20 cellular contexts compared by ENCODE assay signal in genomic region chr3:109559389-109559788, GRCh38.
DNase-seq lines count a peak whose midpoint lies in the region; ATAC-seq and TF ChIP-seq lines count a peak whose summit lies in the region.
"Had no signal": no experiment of that assay in that cellular context is flagged by ENCODE, and none has a peak within 500 bp of the region (broad histone marks: within the 10 kb centered on the region; RNA-seq: fewer than 3 reads in every experiment).

No MANE protein-coding gene starts in this region.

- ATAC-seq in HG03432 (IDR thresholded peaks at IDR 0.05; ENCODE audit: unreplicated experiment) = no peak

- no peaks in the 10 kb centered on the region for H3K36me3 ChIP-seq in osteoblast (ENCODE audit: insufficient read depth, low read length)
- H3K36me3 ChIP-seq: HAP-1, Peyer's patch had no signal

- H4K20me1 ChIP-seq in osteoblast (ENCODE audit: insufficient read depth, low read length) = no peaks in the 10 kb centered on the region

- H3K4me2 ChIP-seq in osteoblast (ENCODE audit: insufficient read depth, low read length) = no peak overlapping the region
- H3K4me2 ChIP-seq: KMS-11 had no signal

- H3K79me2 ChIP-seq in osteoblast (ENCODE audit: insufficient read depth, low read length) = no peaks in the 10 kb centered on the region

- H3K9me3 ChIP-seq in osteoblast (ENCODE audit: low read depth, low read length) = peaks cover 3% of the 10 kb centered on the region
- H3K9me3 ChIP-seq: Caco-2, HAP-1, Peyer's patch had no signal

- no peaks in the 10 kb centered on the region for H3K4me1 ChIP-seq in osteoblast (ENCODE audit: insufficient read depth, low read length)
- H3K4me1 ChIP-seq: Caco-2, Peyer's patch had no signal

- in situ Hi-C loops in Caki2 (cut with HindIII; ENCODE audit: low pct_unique_long_range_greater_than_20kb, low sequenced_read_pairs) = no loop called here

- H3K4me3 ChIP-seq in osteoblast (ENCODE audit: insufficient read depth, low read length) = no peak overlapping the region
- H3K4me3 ChIP-seq: HAP-1, Peyer's patch, SK-N-MC had no signal

- TF ChIP-seq CTCF in osteoblast (IDR thresholded peaks at IDR 0.05; ENCODE audit: extremely low read depth, low read depth, low read length) = no peak

- DNase-seq in Caki2 (ENCODE audit: low read depth) (peak; percentile 7), HT1080 (ENCODE audit: low read depth) (peak; percentile 62), caudate nucleus (lab: John Stamatoyannopoulos, UW) (no peak), midbrain (lab: John Stamatoyannopoulos, UW) (peak; percentile 2), osteoblast (ENCODE audit: insufficient read length, low spot score, missing footprints) (no peak), activated gamma-delta T cell treated with Interleukin-2 at 50 U/mL for 16 hours (no peak)
- no peak for DNase-seq in stimulated activated CD4-positive, alpha-beta T cell treated with anti-CD3 and anti-CD28 coated beads, Interleukin-4, amount 100 ng/mL, for 4 hours
- DNase-seq: Caco-2, DMS79, NCI-H1092, NCI-H146, NCI-H2081 treated with DMSO at 0.1 percent for 48 hours, NCI-H510A treated with DMSO at 0.1 percent for 48 hours, NCI-H82, Peyer's patch, Right ventricle myocardium superior had no signal

- H3K27ac ChIP-seq in caudate nucleus (ENCODE audit: low read depth, low read length) (peak overlapping the region; percentile 24), osteoblast (ENCODE audit: low read depth, low read length) (no peak overlapping the region)
- H3K27ac ChIP-seq: KMS-11, Peyer's patch, SK-N-MC had no signal

- H2AFZ ChIP-seq in osteoblast (ENCODE audit: low read length) = no peak overlapping the region

- no peaks in the 10 kb centered on the region for H3K27me3 ChIP-seq in osteoblast (ENCODE audit: insufficient read depth, low read length)
- H3K27me3 ChIP-seq: Peyer's patch had no signal

Comparison
In these comparisons a context has a peak if more than half of its experiments do, and no peak if none do; other contexts are left out.
1. DNase-seq: peak in Caki2 (single experiment), HT1080 (single experiment) and midbrain (single experiment); none in caudate nucleus (0 of 61), stimulated activated CD4-positive, alpha-beta T cell treated with anti-CD3 and anti-CD28 coated beads, Interleukin-4, amount 100 ng/mL, for 4 hours (0 of 2), osteoblast (single experiment) and activated gamma-delta T cell treated with Interleukin-2 at 50 U/mL for 16 hours (single experiment).